In genomic region chr22:48920776-48921241, GRCh38 we compare ENCODE assay signal across 21 cellular contexts.
DNase-seq lines count a peak whose midpoint lies in the region; ATAC-seq and TF ChIP-seq lines count a peak whose summit lies in the region.
"Had no signal": no experiment of that assay in that cellular context is flagged by ENCODE, and none has a peak within 500 bp of the region (broad histone marks: within the 10 kb centered on the region; RNA-seq: fewer than 3 reads in every experiment).

No MANE protein-coding gene starts in this region.

- peak; percentile 37 for DNase-seq in activated effector memory CD4-positive, alpha-beta T cell treated with anti-CD3 and anti-CD28 coated beads, Interleukin-2, amount 50 U/mL, for 16 hours
- no peak for DNase-seq in activated effector memory CD4-positive, alpha-beta T cell treated with Interleukin-2 at 50 U/mL for 16 hours
- DNase-seq in middle frontal gyrus (ENCODE audit: extremely low spot score, low spot score), result peak; percentile 12
- DNase-seq in testis, result peak; percentile 11
- DNase-seq in MG63, result no peak
- DNase-seq in SKM-1 treated with dmso at 0.1 percent for 144 hours (lab: John Stamatoyannopoulos, UW; ENCODE audit: unreplicated experiment), result no peak
- DNase-seq: activated CD4-positive, alpha-beta T cell treated with anti-CD3 and anti-CD28 coated beads, Interleukin-2, amount 10 ng/mL, durations not matched to agents 7 days and 5 days; activated naive CD8-positive, alpha-beta T cell treated with anti-CD3 and anti-CD28 coated beads for 36 hours; CD4-positive, CD25-positive, alpha-beta regulatory T cell; islet precursor cell; mammary epithelial cell; NCI-H187 treated with DMSO at 0.1 percent for 48 hours; NCI-H345; Right ventricle myocardium superior; spleen had no signal

- WGBS in testis, 2 donors, result 63 to 74% methylated on average over 4 to 13 of the region's 13 CpGs

- TF ChIP-seq POLR2A in testis (IDR thresholded peaks at IDR 0.05), result no peak

- ATAC-seq in GM18498 (IDR thresholded peaks at IDR 0.05; ENCODE audit: unreplicated experiment), result no peak
- ATAC-seq: HCT116; naive thymus-derived CD8-positive, alpha-beta T cell had no signal

- no peaks in the 10 kb centered on the region for H3K9me3 ChIP-seq in testis
- no peaks in the 10 kb centered on the region for H3K9me3 ChIP-seq in MG63
- H3K9me3 ChIP-seq: prostate gland, spleen had no signal

- H3K27ac ChIP-seq in angular gyrus (ENCODE audit: low read depth, low read length) (peak overlapping the region; percentile 94), testis (no peak overlapping the region)
- H3K27ac ChIP-seq: coronary artery, prostate gland, spleen had no signal

- no peaks in the 10 kb centered on the region for H3K4me1 ChIP-seq in testis
- H3K4me1 ChIP-seq: prostate gland, spleen had no signal

- no peaks in the 10 kb centered on the region for H3K36me3 ChIP-seq in testis (ENCODE audit: low read depth, missing control alignments)
- H3K36me3 ChIP-seq in MG63, result no peaks in the 10 kb centered on the region
- H3K36me3 ChIP-seq: prostate gland, spleen had no signal

- H3K27me3 ChIP-seq in testis (no peaks in the 10 kb centered on the region), MG63 (no peaks in the 10 kb centered on the region)

- no peak for TF ChIP-seq CTCF in testis (IDR thresholded peaks at IDR 0.05)

- H3K4me3 ChIP-seq in testis (no peak overlapping the region), MG63 (no peak overlapping the region)
- H3K4me3 ChIP-seq: coronary artery, prostate gland, spleen had no signal

- intact Hi-C loops in testis (cut with DNase I; ENCODE audit: low total_unique reads), result no loop called here

Comparison
In these comparisons a context has a peak if more than half of its experiments do, and no peak if none do; other contexts are left out.
1. DNase-seq: peak in activated effector memory CD4-positive, alpha-beta T cell treated with anti-CD3 and anti-CD28 coated beads, Interleukin-2, amount 50 U/mL, for 16 hours (single experiment), middle frontal gyrus (single experiment) and testis (single experiment); none in activated effector memory CD4-positive, alpha-beta T cell treated with Interleukin-2 at 50 U/mL for 16 hours (single experiment), MG63 (single experiment) and SKM-1 treated with dmso at 0.1 percent for 144 hours (single experiment).